Comparison of ENCODE assay signal across 8 cellular contexts in genomic region chr7:2232766-2233520, GRCh38. TPM values are rescaled to one million over a fixed set of nuclear protein-coding genes. Genes with fewer than 3 reads are reported as not detected.
DNase-seq lines count a peak whose midpoint lies in the region; ATAC-seq and TF ChIP-seq lines count a peak whose summit lies in the region.

Gene MAD1L1 (minus strand): TSS chr7:2232945. CDS start chr7:2230133, 2,812 bp downstream.

- DNase-seq in GDM1 (lab: John Stamatoyannopoulos, UW) (peak; percentile 75), NB4 (ENCODE audit: low read depth) (peak; percentile 97), SKM-1 (lab: John Stamatoyannopoulos, UW; ENCODE audit: unreplicated experiment) (peak; percentile 74), glomerular visceral epithelial cell (ENCODE audit: extremely low spot score) (peak; percentile 90), osteoblast (ENCODE audit: insufficient read length, low spot score, missing footprints) (peak; percentile 100), testis (peak; percentile 93)
- DNase-seq in activated naive CD4-positive, alpha-beta T cell treated with anti-CD3 and anti-CD28 coated beads, Interleukin-2, amount 50 U/mL, for 72 hours (ENCODE audit: low spot score in 2 of 2) = peak; percentile 91 to 94

- POLR2A ChIA-PET in HEK293 (lab: Yijun Ruan, JAX) = interaction anchor here (1.4 to 2.6 kb wide), 2 partner anchors 8 to 9 kb away, joined by 6 to 25 read pairs; partner anchors contain the start of genes MRM2 and NUDT1

- H3K9me3 ChIP-seq in HEK293 (ENCODE audit: control insufficient read depth, insufficient read depth, low read depth, low read length) (no peaks in the 10 kb centered on the region), osteoblast (ENCODE audit: low read depth, low read length) (no peaks in the 10 kb centered on the region), testis (no peaks in the 10 kb centered on the region)

- no peaks in the 10 kb centered on the region for H3K9me3 Mint-ChIP-seq in activated naive CD4-positive, alpha-beta T cell treated with anti-CD3 and anti-CD28 coated beads, Interleukin-2, amount 50 U/mL, for 72 hours

- peaks cover 0 to 8% of the 10 kb centered on the region in 2 donors for H3K36me3 Mint-ChIP-seq in activated naive CD4-positive, alpha-beta T cell treated with anti-CD3 and anti-CD28 coated beads, Interleukin-2, amount 50 U/mL, for 72 hours

- peak within 1 kb of the TSS; percentile 67 for H3K27ac ChIP-seq in HEK293 (ENCODE audit: extremely low read depth, low read depth, low read length)
- H3K27ac ChIP-seq in osteoblast (ENCODE audit: low read depth, low read length) = peak within 1 kb of the TSS; percentile 74
- H3K27ac ChIP-seq in testis = peak within 1 kb of the TSS; percentile 57 to 72

- H3K4me3 ChIP-seq in HEK293 (ENCODE audit: low read depth, low read length) (peak within 1 kb of the TSS; percentile 63), NB4 (ENCODE audit: low read depth, low read length) (peak within 1 kb of the TSS; percentile 82), osteoblast (ENCODE audit: insufficient read depth, low read length) (peak within 1 kb of the TSS; percentile 90), testis (peak within 1 kb of the TSS; percentile 79 to 96)

- intact Hi-C loops in testis (cut with DNase I; ENCODE audit: low total_unique reads) = no loop called here

- H3K27me3 ChIP-seq in osteoblast (ENCODE audit: insufficient read depth, low read length) = no peaks in the 10 kb centered on the region
- H3K27me3 ChIP-seq in testis = no peaks in the 10 kb centered on the region

- TF ChIP-seq CTCF in HEK293 (tag by site-specific recombination; IDR thresholded peaks at IDR 0.05) (no peak), NB4 (IDR thresholded peaks at IDR 0.05; ENCODE audit: low read depth, low read length) (no peak), osteoblast (IDR thresholded peaks at IDR 0.05; ENCODE audit: extremely low read depth, low read depth, low read length) (no peak), testis (IDR thresholded peaks at IDR 0.05) (no peak)

- peak within 1 kb of the TSS; percentile 97 for H2AFZ ChIP-seq in osteoblast (ENCODE audit: low read length)

- WGBS in testis, 2 donors = 0 to 1% methylated on average over 3 to 45 of the region's 63 CpGs

- peaks cover 29 to 58% of the 10 kb centered on the region in 2 experiments for H3K36me3 ChIP-seq in HEK293 (ENCODE audit: control insufficient read depth in 2 of 2, insufficient read depth in 1 of 2, low read length in 2 of 2)
- peaks cover 34% of the 10 kb centered on the region for H3K36me3 ChIP-seq in osteoblast (ENCODE audit: insufficient read depth, low read length)
- H3K36me3 ChIP-seq in testis (ENCODE audit: low read depth, missing control alignments) = no peaks in the 10 kb centered on the region

- peak; percentile 93 to 94 for ATAC-seq in activated naive CD4-positive, alpha-beta T cell treated with anti-CD3 and anti-CD28 coated beads, Interleukin-2, amount 50 U/mL, for 72 hours

- peaks cover 5% of the 10 kb centered on the region for H4K20me1 ChIP-seq in osteoblast (ENCODE audit: insufficient read depth, low read length)

- CTCF ChIA-PET in HEK293 (lab: Yijun Ruan, JAX) = interaction anchor here (0.6 to 2.8 kb wide), 4 partner anchors 8 to 436 kb away, joined by 3 to 7 read pairs (median 4); partner anchors contain the start of genes MRM2 and NUDT1

- peaks cover 40% of the 10 kb centered on the region for H3K79me2 ChIP-seq in osteoblast (ENCODE audit: insufficient read depth, low read length)

- peak within 1 kb of the TSS; percentile 97 for H3K4me2 ChIP-seq in osteoblast (ENCODE audit: insufficient read depth, low read length)

- peak within 1 kb of the TSS; percentile 87 to 96 for H3K27ac Mint-ChIP-seq in activated naive CD4-positive, alpha-beta T cell treated with anti-CD3 and anti-CD28 coated beads, Interleukin-2, amount 50 U/mL, for 72 hours

- peaks cover 2% of the 10 kb centered on the region; the same call in 1 of the 2 replicates for H3K4me1 ChIP-seq in HEK293 (ENCODE audit: control insufficient read depth, insufficient read depth, low read length)
- peaks cover 22% of the 10 kb centered on the region for H3K4me1 ChIP-seq in osteoblast (ENCODE audit: insufficient read depth, low read length)
- peaks cover 11% of the 10 kb centered on the region for H3K4me1 ChIP-seq in testis

- TF ChIP-seq POLR2A in NB4 (IDR thresholded peaks at IDR 0.05; ENCODE audit: extremely low read depth, insufficient read length) (peak; percentile 85), testis (IDR thresholded peaks at IDR 0.05) (no peak)

TF ChIP-seq in HEK293, 187 proteins besides CTCF, POLR2A, EP300 and RAD21 (continues in another document):
- TF ChIP-seq HOXC10 (CRISPR knock-in tag; IDR thresholded peaks at IDR 0.05) (no peak), KLF16 (tag by site-specific recombination; IDR thresholded peaks at IDR 0.05) (peak; percentile 72), AEBP2 (tag by site-specific recombination; IDR thresholded peaks at IDR 0.05; ENCODE audit: borderline replicate concordance) (no peak), WT1 (tag by site-specific recombination; IDR thresholded peaks at IDR 0.05) (no peak), KLF8 (tag by site-specific recombination; IDR thresholded peaks at IDR 0.05) (0 out of 2 replicates have a peak, but pooled peaks have one; percentile 46), ZNF248 (tag by site-specific recombination; IDR thresholded peaks at IDR 0.05) (no peak), EGR2 (tag by site-specific recombination; IDR thresholded peaks at IDR 0.05; ENCODE audit: low read depth) (no peak), ZBTB26 (tag by site-specific recombination; optimal IDR thresholded peaks at IDR 0.05) (peak; percentile 67)
- TF ChIP-seq, protein P1, sequence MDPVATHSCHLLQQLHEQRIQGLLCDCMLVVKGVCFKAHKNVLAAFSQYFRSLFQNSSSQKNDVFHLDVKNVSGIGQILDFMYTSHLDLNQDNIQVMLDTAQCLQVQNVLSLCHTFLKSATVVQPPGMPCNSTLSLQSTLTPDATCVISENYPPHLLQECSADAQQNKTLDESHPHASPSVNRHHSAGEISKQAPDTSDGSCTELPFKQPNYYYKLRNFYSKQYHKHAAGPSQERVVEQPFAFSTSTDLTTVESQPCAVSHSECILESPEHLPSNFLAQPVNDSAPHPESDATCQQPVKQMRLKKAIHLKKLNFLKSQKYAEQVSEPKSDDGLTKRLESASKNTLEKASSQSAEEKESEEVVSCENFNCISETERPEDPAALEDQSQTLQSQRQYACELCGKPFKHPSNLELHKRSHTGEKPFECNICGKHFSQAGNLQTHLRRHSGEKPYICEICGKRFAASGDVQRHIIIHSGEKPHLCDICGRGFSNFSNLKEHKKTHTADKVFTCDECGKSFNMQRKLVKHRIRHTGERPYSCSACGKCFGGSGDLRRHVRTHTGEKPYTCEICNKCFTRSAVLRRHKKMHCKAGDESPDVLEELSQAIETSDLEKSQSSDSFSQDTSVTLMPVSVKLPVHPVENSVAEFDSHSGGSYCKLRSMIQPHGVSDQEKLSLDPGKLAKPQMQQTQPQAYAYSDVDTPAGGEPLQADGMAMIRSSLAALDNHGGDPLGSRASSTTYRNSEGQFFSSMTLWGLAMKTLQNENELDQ (tag by site-specific recombination; IDR thresholded peaks at IDR 0.05; ENCODE audit: low read depth) = no peak

RNA-seq across cellular contexts. Expression of gene MAD1L1, which starts in this region (rescaled TPM):
- 10 to 100 TPM; 34.2 to 53.5 TPM for total RNA-seq in activated naive CD4-positive, alpha-beta T cell treated with anti-CD3 and anti-CD28 coated beads, Interleukin-2, amount 50 U/mL, for 72 hours
- total RNA-seq in osteoblast = 66.2 and 72.2 TPM in 2 replicates
- 100 to 1,000 TPM in 1 of 2 donors, 10 to 100 TPM in 1; 94.6 to 149 TPM for total RNA-seq in testis
- 63.1 TPM for polyA plus RNA-seq in testis (ENCODE audit: insufficient read depth, low read depth, low replicate concordance)

Comparison
In these comparisons a context has a peak if more than half of its experiments do, and no peak if none do; other contexts are left out.
1. Peak in every context shown above with its lines: DNase-seq, ATAC-seq, H3K4me3 ChIP-seq and H3K27ac ChIP-seq.